20 cellular contexts compared by ENCODE assay signal in genomic region chr11:128036006-128036405, GRCh38.
DNase-seq lines count a peak whose midpoint lies in the region; ATAC-seq and TF ChIP-seq lines count a peak whose summit lies in the region.
"Had no signal": no experiment of that assay in that cellular context is flagged by ENCODE, and none has a peak within 500 bp of the region (broad histone marks: within the 10 kb centered on the region; RNA-seq: fewer than 3 reads in every experiment).

No MANE protein-coding gene starts in this region.

- no peak for TF ChIP-seq CTCF in DND-41 (IDR thresholded peaks at IDR 0.05; ENCODE audit: borderline replicate concordance, extremely low read depth, low read length, poor library complexity, severe bottlenecking)

- CTCF ChIA-PET in naive thymus-derived CD4-positive, alpha-beta T cell (lab: Charles Lee): interaction anchor here (4.2 kb wide), 1 partner anchor 121 kb away, joined by 53 read pairs; no protein-coding TSS in a partner anchor

- no peaks in the 10 kb centered on the region for H3K9me3 ChIP-seq in DND-41 (ENCODE audit: insufficient read depth, low read length, severe bottlenecking)
- no peaks in the 10 kb centered on the region for H3K9me3 ChIP-seq in naive thymus-derived CD4-positive, alpha-beta T cell (ENCODE audit: control insufficient read depth in 2 of 3, low read length in 3 of 3)
- H3K9me3 ChIP-seq: BLaER1 had no signal

- peak overlapping the region; percentile 61 for H3K27ac ChIP-seq in DND-41 (ENCODE audit: low read length)
- H3K27ac ChIP-seq in naive thymus-derived CD4-positive, alpha-beta T cell (ENCODE audit: low read depth, low read length): no peak overlapping the region
- H3K27ac ChIP-seq: 22Rv1, BLaER1, C4-2B had no signal

- H3K4me3 Mint-ChIP-seq in naive thymus-derived CD4-positive, alpha-beta T cell: no peak overlapping the region
- H3K4me3 Mint-ChIP-seq: B cell; CD4-positive, alpha-beta T cell; GM23338; H9; HFFc6 had no signal

- H3K27me3 Mint-ChIP-seq in naive thymus-derived CD4-positive, alpha-beta T cell: peaks cover 0 to 5% (median 0%) of the 10 kb centered on the region in 5 donors
- H3K27me3 Mint-ChIP-seq: CD4-positive, alpha-beta T cell had no signal

- no peak overlapping the region for H3K27ac Mint-ChIP-seq in naive thymus-derived CD4-positive, alpha-beta T cell
- H3K27ac Mint-ChIP-seq: B cell; CD4-positive, alpha-beta T cell; GM23338; H9; HFFc6 had no signal

- no peaks in the 10 kb centered on the region for H3K79me2 ChIP-seq in DND-41 (ENCODE audit: insufficient read depth, low read length)

- no peak overlapping the region for H3K9ac ChIP-seq in DND-41 (ENCODE audit: low read depth, low read length)
- H3K9ac ChIP-seq: BLaER1 had no signal

- ATAC-seq in DND-41 (ENCODE audit: insufficient read depth, low read depth) (no peak), HG03354 (IDR thresholded peaks at IDR 0.05; ENCODE audit: poor library complexity, severe bottlenecking, unreplicated experiment) (no peak), GM19023 (IDR thresholded peaks at IDR 0.05; ENCODE audit: unreplicated experiment) (no peak), GM21515 (IDR thresholded peaks at IDR 0.05; ENCODE audit: unreplicated experiment) (no peak)
- ATAC-seq in naive thymus-derived CD4-positive, alpha-beta T cell: no peak
- ATAC-seq: GM23338, HCT116 had no signal

- no peak overlapping the region for H2AFZ ChIP-seq in DND-41 (ENCODE audit: low read depth, low read length)
- H2AFZ ChIP-seq: GM23338 had no signal

- peak; percentile 64 for DNase-seq in activated effector memory CD4-positive, alpha-beta T cell treated with anti-CD3 and anti-CD28 coated beads, Interleukin-2, amount 50 U/mL, for 16 hours
- DNase-seq in activated effector memory CD4-positive, alpha-beta T cell treated with Interleukin-2 at 50 U/mL for 16 hours: no peak
- DNase-seq in DND-41 (no peak), SHP77 (lab: John Stamatoyannopoulos, UW) (no peak)
- DNase-seq in naive thymus-derived CD4-positive, alpha-beta T cell: no peak
- DNase-seq: CD4-positive, alpha-beta T cell; DMS 273 treated with DMSO at 0.1 percent for 48 hours; DMS79; GF-D8; H9 had no signal

- H3K27me3 ChIP-seq in DND-41 (ENCODE audit: insufficient read depth, low read length, poor library complexity): no peaks in the 10 kb centered on the region
- no peaks in the 10 kb centered on the region for H3K27me3 ChIP-seq in naive thymus-derived CD4-positive, alpha-beta T cell (ENCODE audit: control insufficient read depth in 2 of 2, insufficient read depth in 2 of 2, low read length in 2 of 2)
- H3K27me3 ChIP-seq: BLaER1 had no signal

- H3K4me2 ChIP-seq in DND-41 (ENCODE audit: insufficient read depth, low read length): no peak overlapping the region
- H3K4me2 ChIP-seq: BLaER1, GM23338 had no signal

- no peaks in the 10 kb centered on the region for H3K36me3 ChIP-seq in DND-41 (ENCODE audit: insufficient read depth, low read length)
- no peaks in the 10 kb centered on the region for H3K36me3 ChIP-seq in naive thymus-derived CD4-positive, alpha-beta T cell (ENCODE audit: control insufficient read depth in 2 of 3, insufficient read depth in 3 of 3, low read length in 3 of 3)
- H3K36me3 ChIP-seq: BLaER1 had no signal

- peaks cover 0 to 2% (median 0%) of the 10 kb centered on the region in 11 donors for H3K9me3 Mint-ChIP-seq in naive thymus-derived CD4-positive, alpha-beta T cell
- H3K9me3 Mint-ChIP-seq: CD4-positive, alpha-beta T cell; GM23338; H9; HFFc6 had no signal

- intact Hi-C loops in naive thymus-derived CD4-positive, alpha-beta T cell (cut with micrococcal nuclease): loop anchor here (5.0 to 10.0 kb wide), 9 partner anchors 306 to 929 kb away; partner anchors contain the start of gene FLI1 (in 1 of the 2)

- no peaks in the 10 kb centered on the region for H4K20me1 ChIP-seq in DND-41 (ENCODE audit: insufficient read depth, low read length)
- H4K20me1 ChIP-seq: BLaER1 had no signal

- peaks cover 0 to 5% (median 0%) of the 10 kb centered on the region in 5 donors for H3K36me3 Mint-ChIP-seq in naive thymus-derived CD4-positive, alpha-beta T cell

- POLR2A ChIA-PET in naive thymus-derived CD4-positive, alpha-beta T cell (lab: Charles Lee): interaction anchor here (1.0 to 5.2 kb wide), 2 partner anchors 16 to 122 kb away, joined by 6 to 124 read pairs; no protein-coding TSS in a partner anchor

- H3K4me1 ChIP-seq in DND-41 (ENCODE audit: insufficient read depth, low read length): peaks cover 56% of the 10 kb centered on the region
- peaks cover 52 to 64% of the 10 kb centered on the region in 2 donors for H3K4me1 ChIP-seq in naive thymus-derived CD4-positive, alpha-beta T cell (ENCODE audit: control insufficient read depth in 2 of 2, insufficient read depth in 2 of 2, low read length in 2 of 2)

- H3K4me3 ChIP-seq in DND-41 (ENCODE audit: low read depth in 1 of 2, low read length in 2 of 2): no peak overlapping the region
- peak overlapping the region; percentile 38 for H3K4me3 ChIP-seq in naive thymus-derived CD4-positive, alpha-beta T cell (ENCODE audit: low read length)
- H3K4me3 ChIP-seq: BLaER1, GM23338 had no signal

- peaks cover 14 to 42% (median 27%) of the 10 kb centered on the region in 7 donors for H3K4me1 Mint-ChIP-seq in naive thymus-derived CD4-positive, alpha-beta T cell
